Comparison of ENCODE assay signal across 1 cellular context in genomic region chr15:73987646-73988045, GRCh38.
TF ChIP-seq lines count a peak whose summit lies in the region.

No MANE protein-coding gene starts in this region.

TF ChIP-seq in SK-N-SH, 30 proteins besides CTCF, POLR2A, EP300 and RAD21 (continued from another document):
- no peak for TF ChIP-seq USF2 (IDR thresholded peaks at IDR 0.05; ENCODE audit: borderline replicate concordance, low read depth, low read length)
- no peak for TF ChIP-seq PBX3 (IDR thresholded peaks at IDR 0.05)
- no peak for TF ChIP-seq RCOR1 (IDR thresholded peaks at IDR 0.05; ENCODE audit: low read length)
- no peak for TF ChIP-seq MEF2A (IDR thresholded peaks at IDR 0.05; ENCODE audit: borderline replicate concordance, low read depth)
- TF ChIP-seq FOSL2 (IDR thresholded peaks at IDR 0.05; ENCODE audit: borderline replicate concordance, low read depth) = no peak
- TF ChIP-seq TEAD4 (IDR thresholded peaks at IDR 0.05; ENCODE audit: borderline replicate concordance, insufficient read depth) = no peak
- TF ChIP-seq TCF12 (IDR thresholded peaks at IDR 0.05) = no peak
- TF ChIP-seq ELF1 (IDR thresholded peaks at IDR 0.05) = no peak
- TF ChIP-seq FOXM1 (IDR thresholded peaks at IDR 0.05; ENCODE audit: low read depth) = no peak
- no peak for TF ChIP-seq JUND (IDR thresholded peaks at IDR 0.05)
TF ChIP-seq in SK-N-SH: peak in this region for 0.
